In genomic region chr17:75046583-75047289, GRCh38 we compare ENCODE assay signal across 8 cellular contexts. TPM values are rescaled to one million over a fixed set of nuclear protein-coding genes. Genes with fewer than 3 reads are reported as not detected.
DNase-seq lines count a peak whose midpoint lies in the region; ATAC-seq and TF ChIP-seq lines count a peak whose summit lies in the region.

Gene ATP5PD, minus strand, starts transcription at chr17:75046969. Its CDS starts 4,319 bp downstream, at chr17:75042650.
Gene KCTD2, plus strand, starts transcription at chr17:75047225. Its CDS starts 26 bp downstream, at chr17:75047251.

- peaks cover 46% of the 10 kb centered on the region for H3K4me1 Mint-ChIP-seq in activated T-cell treated with anti-CD3 and anti-CD28 coated beads, Interleukin-2, amount 50 U/mL, for 24 hours (ENCODE audit: low read depth)

- H3K27ac ChIP-seq in PC-9 = peak within 1 kb of the TSS; percentile 60

- peak within 1 kb of the TSS; percentile 98 for H3K4me3 Mint-ChIP-seq in activated T-cell treated with anti-CD3 and anti-CD28 coated beads, Interleukin-2, amount 50 U/mL, for 24 hours

- peaks cover 52% of the 10 kb centered on the region for H3K36me3 Mint-ChIP-seq in activated T-cell treated with anti-CD3 and anti-CD28 coated beads, Interleukin-2, amount 50 U/mL, for 24 hours (ENCODE audit: low read depth)

- H3K27me3 ChIP-seq in PC-9 (ENCODE audit: insufficient read depth, low read depth) (no peaks in the 10 kb centered on the region), mucosa of stomach (ENCODE audit: control insufficient read depth, insufficient read depth, low read length) (no peaks in the 10 kb centered on the region)

- POLR2A ChIA-PET in PC-9 (lab: Charles Lee; ENCODE audit: unreplicated experiment) = interaction anchor here (0.6 kb wide), 1 partner anchor 72 kb away, joined by 5 read pairs; no protein-coding TSS in a partner anchor

- DNase-seq in DMS153 (lab: John Stamatoyannopoulos, UW) (peak; percentile 88), PC-9 (peak; percentile 89 to 95), erythroblast (lab: John Stamatoyannopoulos, UW) (peak; percentile 96 to 97)
- peak; percentile 90 for DNase-seq in Jurkat, Clone E6-1 (ENCODE audit: low read depth, low spot score)
- peak; percentile 97 for DNase-seq in activated T-cell treated with anti-CD3 and anti-CD28 coated beads, Interleukin-2, amount 50 U/mL, for 24 hours
- peak; percentile 85 to 87 for DNase-seq in stimulated activated CD8-positive, alpha-beta memory T cell treated with anti-CD3 and anti-CD28 coated beads, Interleukin-7, amount 100 ng/mL, for 1 hour (ENCODE audit: low read depth in 2 of 2)

- peak; percentile 91 for TF ChIP-seq POLR2A in erythroblast (IDR thresholded peaks at IDR 0.05; ENCODE audit: low read length)

- H3F3A ChIP-seq in PC-9 (ENCODE audit: insufficient read depth, low read depth) = peaks cover 26% of the 10 kb centered on the region; the same call in 1 of the 2 replicates

- H3K9me3 ChIP-seq in PC-9 (ENCODE audit: insufficient read depth, low read depth) (no peaks in the 10 kb centered on the region), mucosa of stomach (ENCODE audit: control insufficient read depth, low read length) (no peaks in the 10 kb centered on the region)

- ATAC-seq in GM21619 (IDR thresholded peaks at IDR 0.05; ENCODE audit: unreplicated experiment) = peak; percentile 94

- intact Hi-C loops in PC-9 (cut with micrococcal nuclease; ENCODE audit: unreplicated experiment) = loop anchor here (2.0 to 5.0 kb wide), 2 partner anchors 50 to 84 kb away; no protein-coding TSS in a partner anchor

- no peaks in the 10 kb centered on the region for H3K27me3 Mint-ChIP-seq in activated T-cell treated with anti-CD3 and anti-CD28 coated beads, Interleukin-2, amount 50 U/mL, for 24 hours

- H3K4me1 ChIP-seq in PC-9 (replicated peaks; ENCODE audit: insufficient read depth) = peaks cover 22% of the 10 kb centered on the region
- peaks cover 6% of the 10 kb centered on the region for H3K4me1 ChIP-seq in mucosa of stomach (ENCODE audit: control insufficient read depth, insufficient read depth, low read length)

- H3K4me2 ChIP-seq in PC-9 = peak within 1 kb of the TSS; percentile 94

- no TSS peak for BruUV-seq in PC-9 (replicated peaks; lab: Mats Ljungman, UMichigan)

- peak within 1 kb of the TSS; percentile 99 for H3K27ac Mint-ChIP-seq in activated T-cell treated with anti-CD3 and anti-CD28 coated beads, Interleukin-2, amount 50 U/mL, for 24 hours

- H3K9me2 ChIP-seq in PC-9 (ENCODE audit: insufficient read depth) = no peaks in the 10 kb centered on the region

- peak within 1 kb of the TSS; percentile 93 for H3K9ac ChIP-seq in mucosa of stomach (ENCODE audit: low read length)

- no peak; the same call in 1 of the 2 replicates for TF ChIP-seq CTCF in PC-9 (conservative IDR thresholded peaks at IDR 0.05)

- peaks cover 45% of the 10 kb centered on the region for H3K79me2 ChIP-seq in PC-9 (ENCODE audit: low read depth)

- H3K4me3 ChIP-seq in Jurkat, Clone E6-1 (ENCODE audit: low read length) = peak within 1 kb of the TSS; percentile 91
- peak within 1 kb of the TSS; percentile 84 for H3K4me3 ChIP-seq in PC-9
- H3K4me3 ChIP-seq in mucosa of stomach (ENCODE audit: low read length) = peak within 1 kb of the TSS; percentile 70

- no peaks in the 10 kb centered on the region for H3K9me3 Mint-ChIP-seq in activated T-cell treated with anti-CD3 and anti-CD28 coated beads, Interleukin-2, amount 50 U/mL, for 24 hours

- peaks cover 7% of the 10 kb centered on the region; the same call in 1 of the 2 replicates for H4K20me1 ChIP-seq in PC-9 (ENCODE audit: insufficient read depth)

- H2AFZ ChIP-seq in PC-9 = peak within 1 kb of the TSS; percentile 90

- H3K36me3 ChIP-seq in PC-9 (ENCODE audit: low read depth) (peaks cover 8% of the 10 kb centered on the region; the same call in 1 of the 2 replicates), mucosa of stomach (ENCODE audit: control insufficient read depth, insufficient read depth, low read length) (no peaks in the 10 kb centered on the region)

- CTCF ChIA-PET in PC-9 (lab: Charles Lee) = interaction anchor here (0.6 to 0.7 kb wide), 4 partner anchors 10 to 127 kb away, joined by 3 to 6 read pairs (median 4); no protein-coding TSS in a partner anchor

RNA-seq across cellular contexts. Expression of gene ATP5PD, which starts in this region (rescaled TPM):
- polyA plus RNA-seq in Jurkat, Clone E6-1 (2012; ENCODE audit: insufficient read depth, insufficient read length) = 332 TPM
- 306 and 336 TPM in 2 replicates for total RNA-seq in PC-9 (2021)

RNA-seq across cellular contexts. Expression of gene KCTD2, which starts in this region (rescaled TPM):
- 17.6 TPM for polyA plus RNA-seq in Jurkat, Clone E6-1 (2012; ENCODE audit: insufficient read depth, insufficient read length)
- total RNA-seq in PC-9 (2021) = 18.4 and 18.6 TPM in 2 replicates

Comparison
In these comparisons a context has a peak if more than half of its experiments do, and no peak if none do; other contexts are left out.
1. Peak in every context shown above with its lines: DNase-seq, ATAC-seq, H3K4me3 ChIP-seq and H3K27ac ChIP-seq.